Comparison of ENCODE assay signal across 9 cellular contexts in the genomic region with DNA sequence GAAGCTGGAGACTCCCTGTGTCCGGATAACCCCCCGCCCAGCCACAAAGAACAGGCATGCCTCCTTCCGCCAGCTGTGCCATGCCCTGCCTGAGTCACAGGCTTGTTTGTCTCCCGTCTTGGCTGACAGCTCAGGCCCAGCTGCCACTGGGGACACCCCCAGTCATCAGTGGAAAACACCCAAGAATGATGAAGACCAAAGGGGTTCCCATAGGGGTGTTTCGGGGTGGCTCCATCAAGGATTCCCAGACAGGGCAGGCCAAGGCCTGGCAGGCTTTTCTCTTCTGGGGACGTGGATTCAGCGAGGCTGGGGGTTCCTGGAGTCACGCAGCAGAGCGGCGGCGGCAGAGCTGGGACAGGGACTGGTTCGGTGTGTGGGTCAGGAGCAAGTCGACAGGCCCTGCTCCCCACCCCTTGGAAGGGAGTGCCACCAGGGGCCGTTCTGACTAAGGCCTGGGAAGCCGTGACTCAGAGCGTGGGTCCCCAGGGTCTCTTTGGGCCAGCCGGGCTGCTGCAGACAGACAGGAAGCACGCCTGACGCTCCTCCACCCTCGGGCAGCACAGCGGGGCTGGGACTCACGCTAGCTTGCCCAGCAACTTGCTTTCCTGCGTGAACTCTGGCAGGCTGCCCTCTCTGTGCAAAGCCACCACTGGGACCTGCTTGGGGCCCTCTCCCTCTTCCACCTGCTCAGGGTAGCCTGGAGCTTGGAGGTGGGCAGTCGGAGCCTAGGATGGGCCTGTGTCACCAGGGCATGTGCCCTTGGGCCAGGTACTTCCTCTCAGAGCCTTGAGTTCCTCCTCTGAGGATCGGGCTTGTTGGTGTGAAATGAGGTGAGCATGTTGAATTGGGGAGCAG. TPM values are rescaled to one million over a fixed set of nuclear protein-coding genes. Genes with fewer than 3 reads are reported as not detected.
DNase-seq lines count a peak whose midpoint lies in the region; ATAC-seq and TF ChIP-seq lines count a peak whose summit lies in the region.
"Not testable (repeated sequence)": the region's sequence is repeated elsewhere in the genome, so short reads cannot be mapped to it uniquely, and the experiment has no call there.
"Had no signal": no experiment of that assay in that cellular context is flagged by ENCODE, and none has a peak within 500 bp of the region (broad histone marks: within the 10 kb centered on the region; RNA-seq: fewer than 3 reads in every experiment).

No MANE protein-coding gene starts in this region.

- not testable (repeated sequence) for TF ChIP-seq CTCF in lower leg skin (IDR thresholded peaks at IDR 0.05)

- peaks cover 36% of the 10 kb centered on the region for H3K4me1 ChIP-seq in ACC112 (ENCODE audit: control insufficient read depth, insufficient read depth, low read length, unreplicated experiment)

- intact Hi-C loops in lower leg skin (cut with DNase I; ENCODE audit: low total_unique reads): not testable (repeated sequence)

- peak overlapping the region in 1 of 2 donors; percentile 87 for H3K27ac Mint-ChIP-seq in effector memory CD8-positive, alpha-beta T cell

- H3K36me3 Mint-ChIP-seq in effector memory CD8-positive, alpha-beta T cell (ENCODE audit: insufficient read depth): not testable (repeated sequence)

- WGBS in lower leg skin, 2 donors: 25 to 26% methylated on average over 13 to 21 of the region's 25 CpGs

- H3K79me2 ChIP-seq in ACC112 (ENCODE audit: control insufficient read depth, insufficient read depth, low read length, unreplicated experiment): not testable (repeated sequence)

- DNase-seq in M059J (ENCODE audit: low read depth) (peak; percentile 88), lower leg skin (ENCODE audit: low spot score in 2 of 2) (peak; percentile 66 to 96)
- peak; percentile 19 to 55 (median 27) for DNase-seq in activated CD8-positive, alpha-beta memory T cell treated with anti-CD3 and anti-CD28 coated beads for 48 hours (ENCODE audit: low read depth in 2 of 3, low spot score in 2 of 3)
- DNase-seq in effector memory CD8-positive, alpha-beta T cell: not testable (repeated sequence)
- peak; percentile 46 to 55 for DNase-seq in stimulated activated CD4-positive, alpha-beta T cell treated with anti-CD3 and anti-CD28 coated beads, Interleukin-15, amount 100 ng/mL, for 48 hours (ENCODE audit: low read depth in 2 of 2)

- not testable (repeated sequence) for H3K27me3 Mint-ChIP-seq in effector memory CD8-positive, alpha-beta T cell

- H3K4me3 Mint-ChIP-seq in effector memory CD8-positive, alpha-beta T cell: peak overlapping the region in 1 of 2 donors; percentile 25

- not testable (repeated sequence) for H3K9me3 Mint-ChIP-seq in effector memory CD8-positive, alpha-beta T cell

- peak; percentile 50 for ATAC-seq in GM18870 (IDR thresholded peaks at IDR 0.05; ENCODE audit: unreplicated experiment)
- peak; percentile 45 for ATAC-seq in HG02763 (IDR thresholded peaks at IDR 0.05; ENCODE audit: unreplicated experiment)
- peak; percentile 11 for ATAC-seq in effector memory CD8-positive, alpha-beta T cell (replicated peaks)

- peaks cover 17 to 23% of the 10 kb centered on the region in 2 donors for H3K4me1 Mint-ChIP-seq in effector memory CD8-positive, alpha-beta T cell (ENCODE audit: low read depth in 2 of 2)

- peak overlapping the region; percentile 98 for H3K27ac ChIP-seq in ACC112 (ENCODE audit: low read depth, low read length)

- H3K36me3 ChIP-seq in ACC112 (ENCODE audit: insufficient read depth, low read length): not testable (repeated sequence)

- not testable (repeated sequence) for H2AFZ ChIP-seq in ACC112 (ENCODE audit: low read length, unreplicated experiment)

- not testable (repeated sequence) for TF ChIP-seq POLR2A in lower leg skin (IDR thresholded peaks at IDR 0.05)

- peak overlapping the region; percentile 38; the same call in 1 of the 2 replicates for H3K4me3 ChIP-seq in ACC112 (ENCODE audit: low read depth, low read length)
- not testable (repeated sequence) for H3K4me3 ChIP-seq in lower leg skin (ENCODE audit: low read depth, poor library complexity, severe bottlenecking)

- not testable (repeated sequence) for H3K27me3 ChIP-seq in ACC112 (ENCODE audit: insufficient read depth, low read length)

RNA-seq across cellular contexts. Expression of gene ADAMTS7, which starts 54.3 kb away (rescaled TPM):
- total RNA-seq in M059J (2014; rRNA removed; shearing (Covaris generic)): 0.25 and 0.79 TPM in 2 replicates
- total RNA-seq in lower leg skin: 1 to 10 TPM in 1 of 4 donors, under 1 TPM in 3; 0.59 to 2.1 (median 0.60) TPM
- total RNA-seq: activated CD8-positive, alpha-beta T cell treated with anti-CD3 and anti-CD28 coated beads, Interleukin-2, amount 10 ng/mL, durations not matched to agents 7 days and 5 days had no signal
